8 cellular contexts compared by ENCODE assay signal in the genomic region with DNA sequence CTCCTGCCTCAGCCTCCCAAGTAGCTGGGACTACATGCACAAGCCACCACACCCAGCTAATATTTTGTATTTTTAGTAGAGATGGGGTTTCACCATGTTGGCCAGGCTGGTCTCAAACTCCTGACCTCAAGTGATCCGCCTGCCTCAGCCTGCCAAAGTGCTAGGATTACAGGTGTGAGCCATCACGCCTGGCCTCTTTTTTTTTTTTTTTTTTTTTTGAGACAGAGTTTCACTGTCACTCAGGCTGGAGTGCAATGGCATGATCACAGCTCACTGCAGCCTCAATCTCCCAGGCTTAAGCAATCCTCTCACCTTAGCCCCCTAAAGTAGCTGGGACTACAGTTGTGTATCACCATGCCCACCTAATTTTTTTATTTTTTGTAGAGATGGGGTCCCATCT. TPM values are rescaled to one million over a fixed set of nuclear protein-coding genes. Genes with fewer than 3 reads are reported as not detected.
DNase-seq lines count a peak whose midpoint lies in the region; ATAC-seq, FAIRE-seq and TF ChIP-seq lines count a peak whose summit lies in the region.
"Not testable (repeated sequence)": the region's sequence is repeated elsewhere in the genome, so short reads cannot be mapped to it uniquely, and the experiment has no call there.

No MANE protein-coding gene starts in this region.

- H2AFZ ChIP-seq in GM23248; HepG2 (ENCODE audit: low read length); smooth muscle cell (ENCODE audit: low read depth): not testable (repeated sequence)
- peak overlapping the region; percentile 76 for H2AFZ ChIP-seq in K562 (ENCODE audit: low read depth, low read length)

- H3K27ac ChIP-seq in A549, result peak overlapping the region; percentile 67 to 79
- H3K27ac ChIP-seq in GM23248, result peak overlapping the region; percentile 53
- 0 out of 2 replicates have a peak overlapping the region, but pooled peaks have one; percentile 9 for H3K27ac ChIP-seq in Panc1 (ENCODE audit: low read length)
- peak overlapping the region; percentile 52 for H3K27ac ChIP-seq in K562 (ENCODE audit: extremely low read depth, low read depth, low read length)
- H3K27ac ChIP-seq in esophagus muscularis mucosa (replicated peaks in 1 of 4), result peak overlapping the region; percentile 73 to 86 (median 80)
- H3K27ac ChIP-seq in HepG2 (ENCODE audit: extremely low read length, insufficient read depth, low read length), result peak overlapping the region; percentile 5
- H3K27ac ChIP-seq in rectal smooth muscle tissue (ENCODE audit: low read depth, low read length), result peak overlapping the region; percentile 48
- H3K27ac ChIP-seq in smooth muscle cell (ENCODE audit: low read depth), result peak overlapping the region; percentile 39

- not testable (repeated sequence) for H3K4me3 ChIP-seq in A549; GM23248; Panc1 (ENCODE audit: low read depth in 2 of 2, low read length in 2 of 2); K562; esophagus muscularis mucosa; HepG2 (replicated peaks in 1 of 3; ENCODE audit: insufficient read depth in 1 of 3, low read depth in 2 of 3, low read length in 3 of 3); rectal smooth muscle tissue (ENCODE audit: low read length); smooth muscle cell

- in situ Hi-C loops in GM23248 (cut with MboI); Panc1 (cut with HindIII; ENCODE audit: low pct_unique_long_range_greater_than_20kb, low sequenced_read_pairs); K562 (cut with MboI): not testable (repeated sequence)
- in situ Hi-C loops in HepG2 (cut with HindIII; ENCODE audit: extremely low pct_ligation_motif_present, low pct_unique_long_range_greater_than_20kb), result loop anchor here (25.0 kb wide), 1 partner anchor 308 kb away; no protein-coding TSS in a partner anchor

- H3K4me1 ChIP-seq in A549 (peaks cover 32% of the 10 kb centered on the region), GM23248 (ENCODE audit: insufficient read depth) (peaks cover 30% of the 10 kb centered on the region), Panc1 (ENCODE audit: control insufficient read depth, insufficient read depth, low read length) (peaks cover 26% of the 10 kb centered on the region), K562 (replicated peaks in 1 of 2; ENCODE audit: control insufficient read depth in 2 of 2, insufficient read depth in 2 of 2, low read length in 2 of 2) (peaks cover 12 to 45% of the 10 kb centered on the region in 2 experiments), esophagus muscularis mucosa (peaks cover 45 to 55% (median 52%) of the 10 kb centered on the region in 4 donors), HepG2 (ENCODE audit: insufficient read depth, low read length) (peaks cover 57% of the 10 kb centered on the region), rectal smooth muscle tissue (ENCODE audit: control insufficient read depth, insufficient read depth, low read length) (peaks cover 21% of the 10 kb centered on the region), smooth muscle cell (ENCODE audit: low read depth) (peaks cover 19% of the 10 kb centered on the region)

- H3F3A ChIP-seq in GM23248 (ENCODE audit: insufficient read depth) (peaks cover 24% of the 10 kb centered on the region), smooth muscle cell (ENCODE audit: low read depth) (peaks cover 13% of the 10 kb centered on the region)

- not testable (repeated sequence) for H3K36me3 ChIP-seq in GM23248 (ENCODE audit: low read depth); Panc1 (ENCODE audit: control insufficient read depth, insufficient read depth, low read length); K562 (ENCODE audit: control insufficient read depth, insufficient read depth, low read length); esophagus muscularis mucosa; HepG2 (replicated peaks in 1 of 2; ENCODE audit: control insufficient read depth in 1 of 2, insufficient read depth in 2 of 2, low read length in 2 of 2); rectal smooth muscle tissue (ENCODE audit: control insufficient read depth, insufficient read depth, low read length); smooth muscle cell (ENCODE audit: low read depth)

- peak overlapping the region; percentile 54 for H3K4me2 ChIP-seq in A549
- not testable (repeated sequence) for H3K4me2 ChIP-seq in GM23248 (ENCODE audit: unreplicated experiment); K562 (ENCODE audit: insufficient read depth, low read length); smooth muscle cell
- H3K4me2 ChIP-seq in HepG2 (ENCODE audit: low read depth, low read length), result peak overlapping the region; percentile 34

- not testable (repeated sequence) for DNase-seq in A549 (ENCODE audit: low read depth in 1 of 2, low spot score in 1 of 2); GM23248; Panc1 (ENCODE audit: low read depth, low spot score); K562 (ENCODE audit: extremely low read depth in 1 of 4, low spot score in 3 of 4); esophagus muscularis mucosa (ENCODE audit: extremely low spot score); HepG2 (ENCODE audit: low spot score); smooth muscle cell (lab: John Stamatoyannopoulos, UW; ENCODE audit: unreplicated experiment)

- TF ChIP-seq POLR2A in A549 (IDR thresholded peaks at IDR 0.05; ENCODE audit: low read length); K562 (conservative IDR thresholded peaks at IDR 0.05); esophagus muscularis mucosa (IDR thresholded peaks at IDR 0.05; ENCODE audit: low read depth); HepG2 (IDR thresholded peaks at IDR 0.05; ENCODE audit: insufficient read depth in 1 of 2, low read depth in 2 of 2, low read length in 2 of 2): not testable (repeated sequence)

- not testable (repeated sequence) for H3K9ac ChIP-seq in GM23248; HepG2 (ENCODE audit: insufficient read depth, low read depth, low read length); rectal smooth muscle tissue (ENCODE audit: low read length); smooth muscle cell (ENCODE audit: low read depth)
- H3K9ac ChIP-seq in K562 (ENCODE audit: insufficient read depth in 1 of 2, low read depth in 2 of 2, low read length in 2 of 2), result peak overlapping the region in 1 of 2 experiments; percentile 18; a peak in 2 of 4 replicates

- not testable (repeated sequence) for BruUV-seq in Panc1 (replicated peaks; lab: Mats Ljungman, UMichigan); K562 (replicated peaks; lab: Mats Ljungman, UMichigan); HepG2 (replicated peaks; lab: Mats Ljungman, UMichigan)

- POLR2A ChIA-PET in A549 (lab: Yijun Ruan, JAX), result interaction anchor here (2.4 kb wide), 1 partner anchor 72 kb away, joined by 7 read pairs; a partner anchor contains a TSS
- POLR2A ChIA-PET in Panc1 (lab: Charles Lee), result interaction anchor here (0.6 kb wide), 1 partner anchor 353 kb away, joined by 4 read pairs; no protein-coding TSS in a partner anchor
- POLR2A ChIA-PET in K562 (lab: Yijun Ruan, JAX), result interaction anchor here (0.6 to 2.1 kb wide), 4 partner anchors 16 to 728 kb away, joined by 3 to 7 read pairs (median 3); a partner anchor contains a TSS
- POLR2A ChIA-PET in HepG2 (lab: Yijun Ruan, JAX), result interaction anchor here (3.8 kb wide), 1 partner anchor 23 kb away, joined by 51 read pairs; a partner anchor contains a TSS

- TF ChIP-seq CTCF in A549 (IDR thresholded peaks at IDR 0.05); Panc1 (IDR thresholded peaks at IDR 0.05); K562 (IDR thresholded peaks at IDR 0.05 in 2 of 3, conservative IDR thresholded peaks at IDR 0.05 in 1 of 3; ENCODE audit: insufficient read depth in 2 of 3, low read depth in 1 of 3, low read length in 3 of 3); esophagus muscularis mucosa (IDR thresholded peaks at IDR 0.05); HepG2 (CRISPR knock-in tag; IDR thresholded peaks at IDR 0.05); smooth muscle cell (IDR thresholded peaks at IDR 0.05; ENCODE audit: borderline replicate concordance, insufficient read depth, poor library complexity, severe bottlenecking): not testable (repeated sequence)

- H4K20me1 ChIP-seq in GM23248 (ENCODE audit: insufficient read depth); K562 (replicated peaks; ENCODE audit: control insufficient read depth, insufficient read depth, low read length); HepG2 (ENCODE audit: insufficient read depth, low read length); smooth muscle cell (ENCODE audit: low read depth): not testable (repeated sequence)

- 91% methylated on average over 2 of the region's 2 CpGs for WGBS in A549 (ENCODE audit: missing lambda C conversion rate)
- WGBS in GM23248 (ENCODE audit: low coverage in 1 of 2, low lambda C conversion rate in 2 of 2, missing lambda C conversion rate in 2 of 2), 2 experiments, result 100% methylated on average over 2 of the region's 2 CpGs
- WGBS in K562 (ENCODE audit: insufficient coverage, low coverage, missing lambda C conversion rate), result no CpG with 5 or more reads among the region's 2 CpGs
- WGBS in esophagus muscularis mucosa, result 84% methylated on average over 2 of the region's 2 CpGs
- 56% methylated on average over 2 of the region's 2 CpGs for WGBS in HepG2 (ENCODE audit: low lambda C conversion rate)
- WGBS in smooth muscle cell (ENCODE audit: low lambda C conversion rate), result 97% methylated on average over 2 of the region's 2 CpGs

- H3K9me1 ChIP-seq in K562 (ENCODE audit: control insufficient read depth, insufficient read depth, low read length), result not testable (repeated sequence)

- intact Hi-C loops in Panc1 (cut with micrococcal nuclease; ENCODE audit: unreplicated experiment); esophagus muscularis mucosa (cut with DNase I); HepG2 (cut with micrococcal nuclease; ENCODE audit: unreplicated experiment): not testable (repeated sequence)
- intact Hi-C loops in K562 (cut with micrococcal nuclease), result loop anchor here (5.0 kb wide), 1 partner anchor 72 kb away; a partner anchor contains a TSS

- H3K27me3 ChIP-seq in GM23248 (replicated peaks; ENCODE audit: insufficient read depth); Panc1 (ENCODE audit: control insufficient read depth, insufficient read depth, low read length); K562 (ENCODE audit: control insufficient read depth in 2 of 2, insufficient read depth in 2 of 2, low read length in 2 of 2); esophagus muscularis mucosa; HepG2 (ENCODE audit: control insufficient read depth in 1 of 2, insufficient read depth in 2 of 2, low read length in 2 of 2); rectal smooth muscle tissue (ENCODE audit: control insufficient read depth, insufficient read depth, low read length); smooth muscle cell (ENCODE audit: low read depth): not testable (repeated sequence)

- FAIRE-seq in A549 (lab: Jason Lieb, UNC); K562 (lab: Jason Lieb, UNC); HepG2 (lab: Jason Lieb, UNC): not testable (repeated sequence)

- not testable (repeated sequence) for TF ChIP-seq RAD21 in A549 (conservative IDR thresholded peaks at IDR 0.05 in 1 of 2, IDR thresholded peaks at IDR 0.05 in 1 of 2); K562 (CRISPR knock-in tag; conservative IDR thresholded peaks at IDR 0.05 in 1 of 2, IDR thresholded peaks at IDR 0.05 in 1 of 2); HepG2 (CRISPR knock-in tag; IDR thresholded peaks at IDR 0.05)

- H3K9me2 ChIP-seq in GM23248 (ENCODE audit: insufficient read depth), result not testable (repeated sequence)

- peaks cover 18% of the 10 kb centered on the region for H3K79me2 ChIP-seq in GM23248 (ENCODE audit: insufficient read depth)
- peaks cover 32% of the 10 kb centered on the region for H3K79me2 ChIP-seq in K562 (ENCODE audit: control insufficient read depth, insufficient read depth, low read length)
- H3K79me2 ChIP-seq in HepG2 (ENCODE audit: insufficient read depth, low read length), result peaks cover 27% of the 10 kb centered on the region
- H3K79me2 ChIP-seq in smooth muscle cell (ENCODE audit: low read depth), result not testable (repeated sequence)

- TF ChIP-seq EP300 in A549 (IDR thresholded peaks at IDR 0.05); K562 (IDR thresholded peaks at IDR 0.05; ENCODE audit: low read length); esophagus muscularis mucosa (IDR thresholded peaks at IDR 0.05); HepG2 (IDR thresholded peaks at IDR 0.05; ENCODE audit: low read depth in 2 of 2, low read length in 2 of 2); HepG2 (CRISPR knock-in tag; IDR thresholded peaks at IDR 0.05; ENCODE audit: borderline replicate concordance): not testable (repeated sequence)

- ATAC-seq in A549, Panc1, K562, HepG2: not testable (repeated sequence)

- H3K9me3 ChIP-seq in A549; GM23248 (ENCODE audit: low read depth); Panc1 (ENCODE audit: control insufficient read depth, insufficient read depth, low read depth, low read length); K562 (replicated peaks; ENCODE audit: control insufficient read depth, insufficient read depth, low read depth, low read length); esophagus muscularis mucosa; HepG2 (ENCODE audit: low read length); smooth muscle cell (replicated peaks; ENCODE audit: low read depth): not testable (repeated sequence)

- CTCF ChIA-PET in A549 (lab: Yijun Ruan, JAX), result interaction anchor here (0.6 to 4.6 kb wide), 6 partner anchors 10 to 820 kb away, joined by 3 to 25 read pairs (median 4); no protein-coding TSS in a partner anchor
- CTCF ChIA-PET in Panc1 (lab: Charles Lee); K562 (lab: Yijun Ruan, JAX; ENCODE audit: low intra/inter-chr PET ratio); HepG2 (lab: Yijun Ruan, JAX; ENCODE audit: low intra/inter-chr PET ratio, low total read pairs): not testable (repeated sequence)

RNA-seq across cellular contexts. Expression of a gene that starts 22.8 kb away (rescaled TPM):
- polyA plus RNA-seq in A549 (2011; rRNA removed), result 157 and 178 TPM in 2 replicates
- 30.2 and 39.2 TPM in 2 replicates for polyA plus RNA-seq in A549 (2012; cell fraction: cytosol; rRNA removed)
- polyA plus RNA-seq in A549 (2012; cell fraction: nucleus; rRNA removed), result 40.1 and 59.7 TPM in 2 replicates
- polyA plus RNA-seq in A549 (2017; fragmentation: RNase III; extraction: RNeasy Plus Mini Kit Qiagen cat#74134 plus additional on column Dnase treatment), result 181 to 189 TPM (median 187 TPM) in 3 replicates
- polyA minus RNA-seq in A549 (2011; rRNA and poly(A)+ RNA removed), result 175 and 206 TPM in 2 replicates
- 198 and 217 TPM in 2 replicates for total RNA-seq in GM23248 (2014; rRNA removed; shearing (Covaris generic))
- 209 and 215 TPM in 2 replicates for polyA plus RNA-seq in GM23248 (2016; fragmentation: Nextera tagmentation; extraction: Ambion mirVana)
- 194 TPM for total RNA-seq in Panc1 (2021; ENCODE audit: unreplicated experiment)
- polyA plus RNA-seq in Panc1 (2012; ENCODE audit: insufficient read length), result 122 TPM
- total RNA-seq in K562 (2011; cell fraction: chromatin; rRNA removed; ENCODE audit: low replicate concordance), result 196 and 552 TPM in 2 replicates
- 73.5 and 120 TPM in 2 replicates for total RNA-seq in K562 (2011; cell fraction: nucleolus; rRNA removed)
- 284 and 429 TPM in 2 replicates for total RNA-seq in K562 (2011; cell fraction: nucleoplasm; rRNA removed)
- 112 and 234 TPM in 2 replicates for total RNA-seq in K562 (2014; rRNA removed)
- total RNA-seq in K562 (2014; rRNA removed; fragmentation: Illumina TruSeq; extraction: Trizol), result 425 and 528 TPM in 2 replicates
- total RNA-seq in K562 (2015; rRNA removed; fragmentation: Illumina TruSeq; extraction: Trizol), result 378 and 402 TPM in 2 replicates
- total RNA-seq in K562 (2021), result 179 and 209 TPM in 2 replicates
- 194 and 263 TPM in 2 replicates for polyA plus RNA-seq in K562 (2011; rRNA removed)
- 69.5 and 129 TPM in 2 replicates for polyA plus RNA-seq in K562 (2011; cell fraction: cytosol; rRNA removed)
- 124 and 148 TPM in 2 replicates for polyA plus RNA-seq in K562 (2011; cell fraction: nucleus; rRNA removed)
- 190 and 210 TPM in 2 replicates for polyA plus RNA-seq in K562 (2012)
- polyA plus RNA-seq in K562 (2014; fragmentation: Illumina TruSeq; extraction: Trizol), result 232 and 298 TPM in 2 replicates
- polyA plus RNA-seq in K562 (2014; fragmentation: Nextera tagmentation; extraction: Ambion mirVana), result 100 to 1,000 TPM; 150 to 299 TPM
- 205 and 218 TPM in 2 replicates for polyA plus RNA-seq in K562 (2014; rRNA removed)
- polyA minus RNA-seq in K562 (2011; rRNA and poly(A)+ RNA removed), result 405 and 437 TPM in 2 replicates
- 193 and 262 TPM in 2 replicates for polyA minus RNA-seq in K562 (2011; cell fraction: cytosol; rRNA and poly(A)+ RNA removed)
- 99.6 and 227 TPM in 2 replicates for polyA minus RNA-seq in K562 (2011; cell fraction: nucleus; rRNA and poly(A)+ RNA removed)
- 100 to 1,000 TPM; 164 to 234 (median 220) TPM for total RNA-seq in esophagus muscularis mucosa
- total RNA-seq in HepG2 (2016; rRNA removed; fragmentation: Illumina TruSeq; extraction: Trizol), result 341 and 484 TPM in 2 replicates
- total RNA-seq in HepG2 (2016; cell fraction: cytosol; rRNA removed; fragmentation: Illumina TruSeq; extraction: Trizol; ENCODE audit: low read depth), result 17.2 and 21.9 TPM in 2 replicates
- total RNA-seq in HepG2 (2016; cell fraction: insoluble cytoplasmic fraction; rRNA removed; fragmentation: Illumina TruSeq; extraction: Trizol), result 343 and 482 TPM in 2 replicates
- 53.9 and 61.4 TPM in 2 replicates for total RNA-seq in HepG2 (2016; cell fraction: membrane; rRNA removed; fragmentation: Illumina TruSeq; extraction: Trizol)
- 279 and 286 TPM in 2 replicates for total RNA-seq in HepG2 (2016; cell fraction: nucleus; rRNA removed; fragmentation: Illumina TruSeq; extraction: Trizol)
- polyA plus RNA-seq in HepG2 (2011; rRNA removed), result 84.6 and 94.2 TPM in 2 replicates
- 43.6 and 60.1 TPM in 2 replicates for polyA plus RNA-seq in HepG2 (2011; cell fraction: cytosol; rRNA removed)
- 57.4 and 62.8 TPM in 2 replicates for polyA plus RNA-seq in HepG2 (2011; cell fraction: nucleus; rRNA removed)
- 171 and 221 TPM in 2 replicates for polyA plus RNA-seq in HepG2 (2012)
- polyA plus RNA-seq in HepG2 (2016; cell fraction: cytosol; fragmentation: Illumina TruSeq; extraction: Trizol; ENCODE audit: low read depth), result 12.4 and 12.5 TPM in 2 replicates
- 426 and 447 TPM in 2 replicates for polyA plus RNA-seq in HepG2 (2016; cell fraction: insoluble cytoplasmic fraction; fragmentation: Illumina TruSeq; extraction: Trizol; ENCODE audit: low read depth)
- 40.1 and 45.7 TPM in 2 replicates for polyA plus RNA-seq in HepG2 (2016; cell fraction: membrane; fragmentation: Illumina TruSeq; extraction: Trizol; ENCODE audit: low read depth)
- 274 and 295 TPM in 2 replicates for polyA plus RNA-seq in HepG2 (2016; cell fraction: nucleus; fragmentation: Illumina TruSeq; extraction: Trizol; ENCODE audit: insufficient read depth, low read depth)
- 165 and 278 TPM in 2 replicates for polyA minus RNA-seq in HepG2 (2011; rRNA and poly(A)+ RNA removed; ENCODE audit: low replicate concordance)
- 117 and 119 TPM in 2 replicates for polyA minus RNA-seq in HepG2 (2011; cell fraction: cytosol; rRNA and poly(A)+ RNA removed)
- 253 and 268 TPM in 2 replicates for polyA minus RNA-seq in HepG2 (2011; cell fraction: nucleus; rRNA and poly(A)+ RNA removed)
- total RNA-seq in smooth muscle cell, result 267 and 353 TPM in 2 replicates
- 151 and 169 TPM in 2 replicates for polyA plus RNA-seq in smooth muscle cell

Comparison
In these comparisons a context has a peak if more than half of its experiments do, and no peak if none do; other contexts are left out.
1. H3K27ac ChIP-seq: peak in every context shown above with its lines; median percentile 80 in esophagus muscularis mucosa; 73 in A549; 53 in GM23248; 52 in K562; 48 in rectal smooth muscle tissue; 39 in smooth muscle cell; 9 in Panc1; 5 in HepG2.